ENCODE assay signal across 17 cellular contexts in the genomic region with DNA sequence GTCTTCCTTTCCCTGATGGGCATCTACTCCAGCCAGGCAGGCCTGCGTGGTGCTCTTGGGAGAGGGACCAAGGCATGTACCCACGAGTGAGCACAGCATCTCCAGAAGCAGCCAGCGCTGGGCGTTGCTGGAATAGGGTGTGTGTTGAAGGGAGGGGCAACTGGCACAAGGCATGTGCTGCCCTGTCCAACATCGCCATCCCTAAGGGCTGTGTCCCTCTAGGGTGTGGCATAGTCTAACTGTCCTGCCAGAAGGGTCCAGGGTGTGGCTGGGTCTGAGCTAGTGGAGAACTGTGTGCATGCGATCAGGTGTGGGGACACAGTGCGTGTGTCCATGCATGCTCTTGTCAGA. TPM values are rescaled to one million over a fixed set of nuclear protein-coding genes. Genes with fewer than 3 reads are reported as not detected.
DNase-seq lines count a peak whose midpoint lies in the region; ATAC-seq and TF ChIP-seq lines count a peak whose summit lies in the region.
"Had no signal": no experiment of that assay in that cellular context is flagged by ENCODE, and none has a peak within 500 bp of the region (broad histone marks: within the 10 kb centered on the region; RNA-seq: fewer than 3 reads in every experiment).

No MANE protein-coding gene starts in this region.

- H3K9me3 Mint-ChIP-seq in neural progenitor cell, result no peaks in the 10 kb centered on the region
- H3K9me3 Mint-ChIP-seq: activated B cell treated with CpG ODN at 0.5 μM for 24 hours, HFFc6 had no signal

- no peaks in the 10 kb centered on the region for H3K9me3 ChIP-seq in KOPT-K1 (ENCODE audit: insufficient read depth, low read length, poor library complexity, severe bottlenecking)
- no peaks in the 10 kb centered on the region for H3K9me3 ChIP-seq in neural progenitor cell (ENCODE audit: low read depth)
- H3K9me3 ChIP-seq: SK-N-SH had no signal

- H3K36me3 ChIP-seq in KOPT-K1 (ENCODE audit: insufficient read depth, low read length) (no peaks in the 10 kb centered on the region), neural progenitor cell (no peaks in the 10 kb centered on the region)

- H3K4me3 Mint-ChIP-seq in neural progenitor cell, result peak overlapping the region; percentile 89
- H3K4me3 Mint-ChIP-seq: activated B cell treated with CpG ODN at 0.5 μM for 24 hours, HFFc6 had no signal

- H3K4me1 Mint-ChIP-seq in neural progenitor cell, result peaks cover 45% of the 10 kb centered on the region

- no peak overlapping the region for H3K9ac ChIP-seq in neural progenitor cell
- H3K9ac ChIP-seq: SK-N-SH had no signal

- H3F3A ChIP-seq in neural progenitor cell (ENCODE audit: low read depth), result peaks cover 38% of the 10 kb centered on the region

- H3K27ac Mint-ChIP-seq in neural progenitor cell, result no peak overlapping the region
- H3K27ac Mint-ChIP-seq: activated B cell treated with CpG ODN at 0.5 μM for 24 hours, HFFc6 had no signal

- H3K27ac ChIP-seq in KOPT-K1 (ENCODE audit: low read depth, low read length, poor library complexity, severe bottlenecking), result peak overlapping the region; percentile 35
- H3K27ac ChIP-seq in neural progenitor cell, result no peak overlapping the region

- no peak for TF ChIP-seq CTCF in epithelial cell of esophagus (IDR thresholded peaks at IDR 0.05; ENCODE audit: insufficient read depth, low read depth, low read length, missing control alignments)
- no peak for TF ChIP-seq CTCF in neural progenitor cell (IDR thresholded peaks at IDR 0.05)

- H3K4me1 ChIP-seq in neural progenitor cell, result peaks cover 14% of the 10 kb centered on the region

- no peak overlapping the region for H3K4me2 ChIP-seq in neural progenitor cell
- H3K4me2 ChIP-seq: SK-N-SH had no signal

- peaks cover 21% of the 10 kb centered on the region for H3K27me3 Mint-ChIP-seq in neural progenitor cell (ENCODE audit: insufficient read depth, low read depth)

- H2AFZ ChIP-seq in neural progenitor cell (replicated peaks), result no peak overlapping the region

- no peak for ATAC-seq in HG03039 (IDR thresholded peaks at IDR 0.05; ENCODE audit: unreplicated experiment)
- ATAC-seq: left lobe of liver had no signal

- H3K27me3 ChIP-seq in neural progenitor cell, result no peaks in the 10 kb centered on the region

- peak; percentile 40 for DNase-seq in AG20443 (ENCODE audit: low spot score)
- peak; percentile 44 for DNase-seq in epithelial cell of esophagus (ENCODE audit: low read depth)
- no peak for DNase-seq in neural progenitor cell (ENCODE audit: low spot score)
- DNase-seq in NCI-H774 (lab: John Stamatoyannopoulos, UW), result no peak
- no peak for DNase-seq in SIG-M5 (lab: John Stamatoyannopoulos, UW)
- no peak for DNase-seq in COR-L47 (lab: John Stamatoyannopoulos, UW)
- DNase-seq: activated B cell treated with CpG ODN at 0.5 μM for 24 hours; effector CD4-positive, alpha-beta T cell; HFFc6; NCI-H146; NCI-H526 treated with DMSO at 0.1 percent for 48 hours; stimulated activated CD4-positive, alpha-beta T cell treated with anti-CD3 and anti-CD28 coated beads, Interleukin-1b, Interleukin-23, amount 100 ng/mL, for 48 hours had no signal

- peaks cover 18% of the 10 kb centered on the region for H3K36me3 Mint-ChIP-seq in neural progenitor cell

- H3K79me2 ChIP-seq in neural progenitor cell (ENCODE audit: low read depth), result peaks cover 69% of the 10 kb centered on the region

- H3K4me3 ChIP-seq in epithelial cell of esophagus (ENCODE audit: low read length) (peak overlapping the region; percentile 18), neural progenitor cell (no peak overlapping the region)

- H4K20me1 ChIP-seq in neural progenitor cell (ENCODE audit: low read depth), result peaks cover 64% of the 10 kb centered on the region

RNA-seq across cellular contexts. Expression of a gene that starts 2.8 kb away (rescaled TPM):
- total RNA-seq in neural progenitor cell (ENCODE audit: low replicate concordance), result 17.1 and 71.8 TPM in 2 replicates
- total RNA-seq: activated B cell treated with CpG ODN at 0.5 μM for 24 hours had no signal

RNA-seq across cellular contexts. Expression of a gene that starts 34.3 kb away (rescaled TPM):
- 2.2 and 2.3 TPM in 2 replicates for total RNA-seq in neural progenitor cell (ENCODE audit: low replicate concordance)
- total RNA-seq: activated B cell treated with CpG ODN at 0.5 μM for 24 hours, glomerular endothelial cell had no signal

Comparison
In these comparisons a context has a peak if more than half of its experiments do, and no peak if none do; other contexts are left out.
1. DNase-seq: peak in AG20443 (single experiment) and epithelial cell of esophagus (single experiment); none in neural progenitor cell (single experiment), NCI-H774 (single experiment), SIG-M5 (single experiment) and COR-L47 (single experiment).